In the genomic region with DNA sequence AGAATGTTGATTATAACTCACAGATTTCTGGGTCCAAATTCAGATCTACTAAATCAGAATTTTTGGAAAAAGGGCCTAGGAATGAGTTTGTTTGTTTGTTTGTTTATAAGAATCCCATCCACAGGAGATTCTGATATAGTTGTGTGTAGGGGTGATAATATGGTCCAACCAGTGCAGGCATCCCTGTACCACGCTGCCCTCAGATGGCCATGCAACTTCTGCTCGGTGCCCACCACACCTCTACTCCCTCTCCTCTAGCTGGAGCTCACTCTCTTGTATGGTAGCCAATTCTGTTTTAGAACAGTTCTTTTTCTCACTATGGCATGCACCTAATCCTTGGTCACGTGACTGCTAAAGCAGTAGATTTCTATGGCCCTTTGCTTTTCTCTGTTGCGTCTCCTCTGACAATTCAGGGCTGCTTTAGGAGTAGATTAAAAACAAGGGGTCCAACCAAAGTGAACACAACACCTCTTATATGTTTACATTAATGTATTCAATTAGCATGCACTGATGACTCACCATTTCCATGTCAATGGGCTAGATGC, we compare ENCODE assay signal across 27 cellular contexts.
"Had no signal": no experiment of that assay in that cellular context is flagged by ENCODE, and none has a peak within 500 bp of the region (broad histone marks: within the 10 kb centered on the region; RNA-seq: fewer than 3 reads in every experiment).

No MANE protein-coding gene starts in this region.

- DNase-seq: cortex of kidney; dorsolateral prefrontal cortex; effector CD8-positive, alpha-beta T cell; endodermal cell; foreskin fibroblast; gastrocnemius medialis; head of caudate nucleus; left ventricle myocardium superior; lower lobe of right lung; natural killer cell; occipital lobe; ovary; psoas muscle; right cardiac atrium; spleen; stimulated activated CD4-positive, alpha-beta T cell treated with anti-CD3 and anti-CD28 coated beads, Interleukin-4, amount 100 ng/mL, for 4 hours; stimulated activated naive CD8-positive, alpha-beta T cell treated with anti-CD3 and anti-CD28 coated beads, Interleukin-15, Interleukin-2, amounts not matched to agents 100 U/mL and 50 U/mL, for 24 hours; substantia nigra; testis; tibial artery had no signal

- H3K36me3 Mint-ChIP-seq: natural killer cell; stimulated activated memory B cell treated with anti-CD40 and anti-IgM and Interleukin-4, amounts not matched to agents 10 μg/mL and 1 μg/mL and 100 μg/mL, for 72 hours; type B pancreatic cell had no signal

- H3K4me1 Mint-ChIP-seq: endodermal cell; natural killer cell; stimulated activated memory B cell treated with anti-CD40 and anti-IgM and Interleukin-4, amounts not matched to agents 10 μg/mL and 1 μg/mL and 100 μg/mL, for 72 hours had no signal

- FAIRE-seq: keratinocyte, urothelium cell line had no signal

- H3K4me3 Mint-ChIP-seq: endodermal cell; natural killer cell; stimulated activated memory B cell treated with anti-CD40 and anti-IgM and Interleukin-4, amounts not matched to agents 10 μg/mL and 1 μg/mL and 100 μg/mL, for 72 hours; type B pancreatic cell had no signal

- ATAC-seq: esophagus mucosa; gastrocnemius medialis; left ventricle myocardium superior; lower lobe of right lung; natural killer cell; psoas muscle; right cardiac atrium; stimulated activated memory B cell treated with anti-CD40 and anti-IgM and Interleukin-4, amounts not matched to agents 10 μg/mL and 1 μg/mL and 100 μg/mL, for 72 hours; stimulated activated naive CD8-positive, alpha-beta T cell treated with anti-CD3 and anti-CD28 coated beads, Interleukin-15, Interleukin-2, amounts not matched to agents 100 U/mL and 50 U/mL, for 24 hours had no signal

- H3K4me1 ChIP-seq: gastrocnemius medialis, lower lobe of right lung, psoas muscle, spleen, testis, tibial artery had no signal

- H3K9me3 ChIP-seq: gastrocnemius medialis, lower lobe of right lung, ovary, psoas muscle, spleen, testis, tibial artery had no signal

- H3K27ac Mint-ChIP-seq: endodermal cell; natural killer cell; stimulated activated memory B cell treated with anti-CD40 and anti-IgM and Interleukin-4, amounts not matched to agents 10 μg/mL and 1 μg/mL and 100 μg/mL, for 72 hours; type B pancreatic cell had no signal

- H3K27me3 ChIP-seq: gastrocnemius medialis, ovary, spleen, testis, tibial artery had no signal

- H3K4me3 ChIP-seq: dorsolateral prefrontal cortex, gastrocnemius medialis, lower lobe of right lung, ovary, psoas muscle, skin epidermis, spleen, testis, tibial artery had no signal

- H3K36me3 ChIP-seq: gastrocnemius medialis, lower lobe of right lung, ovary, spleen, tibial artery had no signal

- H3K27ac ChIP-seq: dorsolateral prefrontal cortex, epithelial cell of prostate, gastrocnemius medialis, lower lobe of right lung, ovary, psoas muscle, skin epidermis, spleen, testis, tibial artery had no signal

- H3K9me3 Mint-ChIP-seq: endodermal cell; natural killer cell; stimulated activated memory B cell treated with anti-CD40 and anti-IgM and Interleukin-4, amounts not matched to agents 10 μg/mL and 1 μg/mL and 100 μg/mL, for 72 hours; type B pancreatic cell had no signal

- H3K27me3 Mint-ChIP-seq: stimulated activated memory B cell treated with anti-CD40 and anti-IgM and Interleukin-4, amounts not matched to agents 10 μg/mL and 1 μg/mL and 100 μg/mL, for 72 hours; type B pancreatic cell had no signal
